Comparison of ENCODE assay signal across 13 cellular contexts in genomic region chr19:5567360-5567970, GRCh38. TPM values are rescaled to one million over a fixed set of nuclear protein-coding genes. Genes with fewer than 3 reads are reported as not detected.
DNase-seq lines count a peak whose midpoint lies in the region; ATAC-seq, FAIRE-seq and TF ChIP-seq lines count a peak whose summit lies in the region.
"Had no signal": no experiment of that assay in that cellular context is flagged by ENCODE, and none has a peak within 500 bp of the region (broad histone marks: within the 10 kb centered on the region; RNA-seq: fewer than 3 reads in every experiment).

Gene TINCR, minus strand, starts transcription at chr19:5567953.

- H3K9me3 ChIP-seq in K562 (replicated peaks; ENCODE audit: control insufficient read depth, insufficient read depth, low read depth, low read length) (no peaks in the 10 kb centered on the region), small intestine (ENCODE audit: control insufficient read depth, low read depth) (no peaks in the 10 kb centered on the region)

- no peaks in the 10 kb centered on the region for H3K36me3 ChIP-seq in K562 (ENCODE audit: control insufficient read depth, insufficient read depth, low read length)
- H3K36me3 ChIP-seq in small intestine (ENCODE audit: control insufficient read depth in 2 of 2, insufficient read depth in 2 of 2, low read length in 2 of 2): no peaks in the 10 kb centered on the region

- WGBS in K562 (ENCODE audit: insufficient coverage, low coverage, missing lambda C conversion rate): 83% methylated on average over 7 of the region's 63 CpGs
- 9 to 23% (median 15%) methylated on average over 17 to 63 of the region's 63 CpGs for WGBS in small intestine, 3 donors

- TF ChIP-seq RAD21 in K562 (CRISPR knock-in tag; conservative IDR thresholded peaks at IDR 0.05 in 1 of 2, IDR thresholded peaks at IDR 0.05 in 1 of 2): no peak

- H3K4me1 ChIP-seq in K562 (replicated peaks in 1 of 2; ENCODE audit: control insufficient read depth in 2 of 2, insufficient read depth in 2 of 2, low read length in 2 of 2): peaks cover 0 to under 1% of the 10 kb centered on the region in 2 experiments; a peak in 1 of 5 replicates
- H3K4me1 ChIP-seq in small intestine (ENCODE audit: control insufficient read depth in 2 of 2, insufficient read depth in 1 of 2, low read depth in 1 of 2, low read length in 1 of 2): no peaks in the 10 kb centered on the region

- no peaks in the 10 kb centered on the region for H4K20me1 ChIP-seq in K562 (replicated peaks; ENCODE audit: control insufficient read depth, insufficient read depth, low read length)

- no peak within 1 kb of the TSS for H3K4me3 ChIP-seq in K562
- H3K4me3 ChIP-seq in small intestine (ENCODE audit: low read depth in 1 of 2, low read length in 2 of 2): peak within 1 kb of the TSS; percentile 1 to 36

- peak; percentile 19 for DNase-seq in NCI-H82 (lab: John Stamatoyannopoulos, UW)
- no peak for DNase-seq in NCI-H82 treated with DMSO at 0.1 percent for 48 hours (lab: John Stamatoyannopoulos, UW; ENCODE audit: unreplicated experiment)
- no peak for DNase-seq in K562 (ENCODE audit: extremely low read depth in 1 of 4, low spot score in 3 of 4)
- peak; percentile 56 for DNase-seq in iPS-NIHi7 (ENCODE audit: extremely low spot score)
- DNase-seq in small intestine: no peak
- no peak for DNase-seq in NCI-H2029 (lab: John Stamatoyannopoulos, UW)
- DNase-seq in stimulated activated CD4-positive, alpha-beta T cell treated with anti-CD3 and anti-CD28 coated beads, Interleukin-4, amount 100 ng/mL, for 4 hours: no peak
- DNase-seq: activated CD4-positive, alpha-beta T cell treated with anti-CD3 and anti-CD28 coated beads, Interleukin-2, amount 50 U/mL, for 4 hours; activated naive CD4-positive, alpha-beta T cell treated with anti-CD3 and anti-CD28 coated beads, Interleukin-2, amount 50 U/mL, for 16 hours; kidney glomerular epithelial cell; NCI-H2081 had no signal

- H3K27ac ChIP-seq in K562 (ENCODE audit: extremely low read depth, low read depth, low read length): no peak within 1 kb of the TSS
- H3K27ac ChIP-seq in small intestine (ENCODE audit: low read depth in 1 of 2, low read length in 1 of 2): no peak within 1 kb of the TSS

- TF ChIP-seq POLR2A in K562 (conservative IDR thresholded peaks at IDR 0.05): no peak

- 0 out of 5 replicates have a peak, but pooled peaks cover 0 to 6% of the 10 kb centered on the region in 2 experiments for H3K27me3 ChIP-seq in K562 (ENCODE audit: control insufficient read depth in 2 of 2, insufficient read depth in 2 of 2, low read length in 2 of 2)
- peaks cover 0 to 16% of the 10 kb centered on the region in 2 donors for H3K27me3 ChIP-seq in small intestine (ENCODE audit: control insufficient read depth in 2 of 2, insufficient read depth in 2 of 2, low read length in 2 of 2)

- TF ChIP-seq EP300 in K562 (IDR thresholded peaks at IDR 0.05; ENCODE audit: low read length): no peak

- H3K79me2 ChIP-seq in K562 (ENCODE audit: control insufficient read depth, insufficient read depth, low read length): no peaks in the 10 kb centered on the region

- ATAC-seq in K562: no peak
- ATAC-seq in GM19455 (IDR thresholded peaks at IDR 0.05; ENCODE audit: unreplicated experiment): no peak

- H2AFZ ChIP-seq in K562 (ENCODE audit: low read depth, low read length): no peak within 1 kb of the TSS

- CTCF ChIA-PET in K562 (lab: Yijun Ruan, JAX; ENCODE audit: low intra/inter-chr PET ratio): no interaction called here

- BruUV-seq in K562 (replicated peaks; lab: Mats Ljungman, UMichigan): no TSS peak

- in situ Hi-C loops in K562 (cut with MboI): no loop called here

- intact Hi-C loops in K562 (cut with micrococcal nuclease): no loop called here

- H3K9ac ChIP-seq in K562 (ENCODE audit: insufficient read depth in 1 of 2, low read depth in 2 of 2, low read length in 2 of 2): no peak within 1 kb of the TSS

- TF ChIP-seq CTCF in K562 (IDR thresholded peaks at IDR 0.05 in 2 of 3, conservative IDR thresholded peaks at IDR 0.05 in 1 of 3; ENCODE audit: insufficient read depth in 2 of 3, low read depth in 1 of 3, low read length in 3 of 3): no peak

- H3K4me2 ChIP-seq in K562 (ENCODE audit: insufficient read depth, low read length): no peak within 1 kb of the TSS

- no peaks in the 10 kb centered on the region for H3K9me1 ChIP-seq in K562 (ENCODE audit: control insufficient read depth, insufficient read depth, low read length)

- POLR2A ChIA-PET in K562 (lab: Yijun Ruan, JAX): no interaction called here

- FAIRE-seq in K562 (lab: Jason Lieb, UNC) (no peak), small intestine (lab: Jason Lieb, UNC) (no peak)

TF ChIP-seq in K562, 482 proteins besides CTCF, POLR2A, EP300 and RAD21 (continues in another document):
- TF ChIP-seq ZNF24 (IDR thresholded peaks at IDR 0.05): no peak
- no peak for TF ChIP-seq BACH1 (tag; IDR thresholded peaks at IDR 0.05)
- peak; percentile 97 for TF ChIP-seq ZBTB33 (CRISPR knock-in tag; IDR thresholded peaks at IDR 0.05)

RNA-seq across cellular contexts. Expression of gene TINCR, which starts in this region (rescaled TPM):
- 1.7 and 1.9 TPM in 2 replicates for total RNA-seq in K562 (2011; cell fraction: chromatin; rRNA removed; ENCODE audit: low replicate concordance)
- total RNA-seq in K562 (2011; cell fraction: nucleolus; rRNA removed): 0.66 and 0.67 TPM in 2 replicates
- 1.1 and 1.5 TPM in 2 replicates for total RNA-seq in K562 (2011; cell fraction: nucleoplasm; rRNA removed)
- 0.08 TPM in 1 of 2 replicates, not detected in the other for total RNA-seq in K562 (2014; rRNA removed)
- total RNA-seq in K562 (2014; rRNA removed; fragmentation: Illumina TruSeq; extraction: Trizol): 0.06 and 0.07 TPM in 2 replicates
- total RNA-seq in K562 (2015; rRNA removed; fragmentation: Illumina TruSeq; extraction: Trizol): 0.07 TPM in 1 of 2 replicates, not detected in the other
- total RNA-seq in K562 (2021): 0.13 and 0.24 TPM in 2 replicates
- polyA plus RNA-seq in K562 (2011; rRNA removed): 0.11 and 0.32 TPM in 2 replicates
- polyA plus RNA-seq in K562 (2011; cell fraction: cytosol; rRNA removed): 0.06 and 0.24 TPM in 2 replicates
- polyA plus RNA-seq in K562 (2011; cell fraction: nucleus; rRNA removed): 0.58 and 0.90 TPM in 2 replicates
- 0.20 and 0.36 TPM in 2 replicates for polyA plus RNA-seq in K562 (2012)
- polyA plus RNA-seq in K562 (2014; fragmentation: Illumina TruSeq; extraction: Trizol): 0.10 and 0.21 TPM in 2 replicates
- polyA plus RNA-seq in K562 (2014; fragmentation: Nextera tagmentation; extraction: Ambion mirVana): under 1 TPM; 0.03 to 0.10 TPM
- 0.03 and 0.19 TPM in 2 replicates for polyA plus RNA-seq in K562 (2014; rRNA removed)
- 0.33 TPM in 1 of 2 replicates, not detected in the other for polyA minus RNA-seq in K562 (2011; rRNA and poly(A)+ RNA removed)
- polyA minus RNA-seq in K562 (2011; cell fraction: cytosol; rRNA and poly(A)+ RNA removed): not detected in 2 replicates
- 0.11 and 0.13 TPM in 2 replicates for polyA minus RNA-seq in K562 (2011; cell fraction: nucleus; rRNA and poly(A)+ RNA removed)
- polyA plus RNA-seq in small intestine: 1 to 10 TPM in 1 of 3 donors, under 1 TPM in 2; 0.69 to 1.3 (median 0.81) TPM
- total RNA-seq: dermis microvascular lymphatic vessel endothelial cell had no signal

Comparison
In these comparisons a context has a peak if more than half of its experiments do, and no peak if none do; other contexts are left out.
1. DNase-seq: peak in NCI-H82 (single experiment) and iPS-NIHi7 (single experiment); none in NCI-H82 treated with DMSO at 0.1 percent for 48 hours (single experiment), K562 (0 of 4), small intestine (single experiment), NCI-H2029 (single experiment) and stimulated activated CD4-positive, alpha-beta T cell treated with anti-CD3 and anti-CD28 coated beads, Interleukin-4, amount 100 ng/mL, for 4 hours (0 of 2).